ENCODE assay signal across 14 cellular contexts in genomic region chr12:26730546-26731085, GRCh38.
"Had no signal": no experiment of that assay in that cellular context is flagged by ENCODE, and none has a peak within 500 bp of the region (broad histone marks: within the 10 kb centered on the region; RNA-seq: fewer than 3 reads in every experiment).

No MANE protein-coding gene starts in this region.

- H3K36me3 ChIP-seq: colonic mucosa, right atrium auricular region had no signal

- H3K4me1 ChIP-seq: colonic mucosa, foreskin keratinocyte had no signal

- H3K4me2 ChIP-seq: hepatocyte had no signal

- H3K9me3 ChIP-seq: colonic mucosa, right atrium auricular region had no signal

- FAIRE-seq: small intestine had no signal

- H3K4me3 ChIP-seq: colonic mucosa, hepatocyte, right atrium auricular region had no signal

- H2AFZ ChIP-seq: hepatocyte had no signal

- H3K27ac ChIP-seq: colonic mucosa, foreskin keratinocyte, hepatocyte, right atrium auricular region had no signal

- DNase-seq: colonic mucosa; effector memory CD8-positive, alpha-beta T cell; erythroblast; foreskin keratinocyte; head of caudate nucleus; kidney glomerular epithelial cell; natural killer cell; posterior cingulate gyrus; small intestine; stimulated activated CD4-positive, alpha-beta T cell treated with anti-CD3 and anti-CD28 coated beads, Interleukin-12 subunit alpha, Interleukin-12 subunit beta, amount 100 ng/mL, for 4 hours; stimulated activated naive CD4-positive, alpha-beta T cell treated with Interleukin-2 at 50 U/mL for 16 hours; trophoblast cell had no signal

- H3K27me3 ChIP-seq: colonic mucosa, foreskin keratinocyte, hepatocyte, right atrium auricular region had no signal
